14 cellular contexts compared by ENCODE assay signal in genomic region chr1:91559046-91559750, GRCh38.
"Had no signal": no experiment of that assay in that cellular context is flagged by ENCODE, and none has a peak within 500 bp of the region (broad histone marks: within the 10 kb centered on the region; RNA-seq: fewer than 3 reads in every experiment).

No MANE protein-coding gene starts in this region.

- DNase-seq: activated CD4-positive, CD25-positive, alpha-beta regulatory T cell treated with anti-CD3 and anti-CD28 coated beads, Interleukin-2, amount 50 U/mL, for 72 hours; activated T-cell treated with anti-CD3 and anti-CD28 coated beads for 4 hours; aorta; dorsolateral prefrontal cortex; esophagus squamous epithelium; foreskin keratinocyte; left lung; ovary; stimulated activated CD4-positive, alpha-beta T cell treated with anti-CD3 and anti-CD28 coated beads, Interleukin-12 subunit alpha, Interleukin-12 subunit beta, amount 100 ng/mL, for 4 hours had no signal

- H3K9me3 ChIP-seq: breast epithelium, esophagus squamous epithelium, left lung, ovary, suprapubic skin had no signal

- H3K36me3 ChIP-seq: breast epithelium, esophagus squamous epithelium, left lung, neural progenitor cell, ovary, suprapubic skin had no signal

- H3K27me3 ChIP-seq: breast epithelium, dorsolateral prefrontal cortex, esophagus squamous epithelium, foreskin keratinocyte, left lung, neural progenitor cell, ovary, suprapubic skin had no signal

- H3K27ac ChIP-seq: breast epithelium, dorsolateral prefrontal cortex, esophagus squamous epithelium, foreskin keratinocyte, neural progenitor cell, ovary, SK-N-MC, suprapubic skin had no signal

- H3K4me3 ChIP-seq: breast epithelium, dorsolateral prefrontal cortex, esophagus squamous epithelium, left lung, neural progenitor cell, ovary, SK-N-MC, suprapubic skin had no signal

- H3K27ac Mint-ChIP-seq: neural progenitor cell had no signal

- ATAC-seq: activated naive CD4-positive, alpha-beta T cell treated with anti-CD3 and anti-CD28 coated beads, Interleukin-2, amount 50 U/mL, for 72 hours; foreskin keratinocyte had no signal

- H3K4me3 Mint-ChIP-seq: neural progenitor cell had no signal
